ENCODE assay signal across 28 cellular contexts in the genomic region with DNA sequence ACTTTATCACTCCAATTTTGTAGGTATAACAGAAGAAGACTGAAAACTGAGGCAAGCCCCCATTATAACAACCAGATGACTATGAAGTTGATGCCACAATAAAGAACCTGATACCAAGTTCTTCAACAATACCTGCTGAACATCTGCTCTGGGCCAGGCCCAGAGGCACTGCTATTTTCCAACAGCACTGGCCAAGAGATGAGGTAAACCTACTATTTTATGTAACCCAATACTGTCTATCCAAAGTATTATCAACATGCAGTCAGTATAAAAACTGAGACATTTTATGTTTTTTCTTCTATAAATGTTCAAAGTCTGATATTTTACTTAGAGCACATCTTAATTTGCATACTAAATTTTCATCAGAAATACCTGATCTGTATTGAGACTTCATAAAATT. TPM values are rescaled to one million over a fixed set of nuclear protein-coding genes. Genes with fewer than 3 reads are reported as not detected.
"Had no signal": no experiment of that assay in that cellular context is flagged by ENCODE, and none has a peak within 500 bp of the region (broad histone marks: within the 10 kb centered on the region; RNA-seq: fewer than 3 reads in every experiment).

No MANE protein-coding gene starts in this region.

- H3K27me3 Mint-ChIP-seq: activated CD4-positive, alpha-beta memory T cell treated with anti-CD3 and anti-CD28 coated beads for 36 hours; activated CD4-positive, alpha-beta T cell treated with anti-CD3 and anti-CD28 coated beads, Interleukin-2, amount 10 ng/mL, durations not matched to agents 24 days and 14 days; activated naive CD8-positive, alpha-beta T cell treated with anti-CD3 and anti-CD28 coated beads, Interleukin-2, amount 50 U/mL, for 24 hours; T-helper 17 cell had no signal

- H3K9me3 Mint-ChIP-seq: activated CD4-positive, alpha-beta memory T cell treated with anti-CD3 and anti-CD28 coated beads for 36 hours; activated CD4-positive, alpha-beta T cell treated with anti-CD3 and anti-CD28 coated beads, Interleukin-2, amount 10 ng/mL, durations not matched to agents 24 days and 14 days; activated naive CD4-positive, alpha-beta T cell treated with anti-CD3 and anti-CD28 coated beads, Interleukin-2, amount 50 U/mL, for 72 hours; activated naive CD8-positive, alpha-beta T cell treated with anti-CD3 and anti-CD28 coated beads, Interleukin-2, amount 50 U/mL, for 24 hours; activated T-cell treated with anti-CD3 and anti-CD28 coated beads, Interleukin-2, amount 50 U/mL, for 4 hours; WTC11 had no signal

- H3K27me3 ChIP-seq: ascending aorta, body of pancreas, Peyer's patch had no signal

- H3K4me3 ChIP-seq: ascending aorta, body of pancreas, Peyer's patch had no signal

- H3K9me3 ChIP-seq: ascending aorta, body of pancreas, Peyer's patch had no signal

- DNase-seq: activated CD4-positive, alpha-beta memory T cell treated with anti-CD3 and anti-CD28 coated beads for 36 hours; activated CD4-positive, CD25-positive, alpha-beta regulatory T cell treated with anti-CD3 and anti-CD28 coated beads, Interleukin-2, amount 50 U/mL, for 72 hours; activated CD8-positive, alpha-beta memory T cell treated with anti-CD3 and anti-CD28 coated beads for 24 hours; activated effector memory CD4-positive, alpha-beta T cell treated with anti-CD3 and anti-CD28 coated beads, Interleukin-2, amount 50 U/mL, for 16 hours; activated naive CD4-positive, alpha-beta T cell treated with Interleukin-2 at 50 U/mL for 16 hours; activated naive CD8-positive, alpha-beta T cell treated with anti-CD3 and anti-CD28 coated beads, Interleukin-2, amount 50 U/mL, for 24 hours; activated T-cell treated with anti-CD3 and anti-CD28 coated beads, Interleukin-2, amount 50 U/mL, for 4 hours; amniotic stem cell; body of pancreas; KG1; NCI-H1048; NCI-H146; NCI-H187 treated with DMSO at 0.1 percent for 48 hours; NCI-H2081 treated with DMSO at 0.1 percent for 48 hours; NCI-H2227 treated with DMSO at 0.1 percent for 48 hours; NCI-H446 treated with DMSO at 0.1 percent for 48 hours; NCI-H526; NCI-H82; Peyer's patch; SHP77 treated with DMSO at 0.1 percent for 48 hours; T-helper 17 cell; T-helper 9 cell had no signal

- H3K27ac Mint-ChIP-seq: activated CD4-positive, alpha-beta memory T cell treated with anti-CD3 and anti-CD28 coated beads for 36 hours; activated CD4-positive, alpha-beta T cell treated with anti-CD3 and anti-CD28 coated beads, Interleukin-2, amount 10 ng/mL, durations not matched to agents 24 days and 14 days; activated naive CD8-positive, alpha-beta T cell treated with anti-CD3 and anti-CD28 coated beads, Interleukin-2, amount 50 U/mL, for 24 hours; T-helper 17 cell; WTC11 had no signal

- ATAC-seq: activated naive CD4-positive, alpha-beta T cell treated with anti-CD3 and anti-CD28 coated beads, Interleukin-2, amount 50 U/mL, for 72 hours; activated naive CD8-positive, alpha-beta T cell treated with anti-CD3 and anti-CD28 coated beads, Interleukin-2, amount 50 U/mL, for 24 hours; activated T-cell treated with anti-CD3 and anti-CD28 coated beads, Interleukin-2, amount 50 U/mL, for 4 hours; body of pancreas; T-helper 17 cell; WTC11 had no signal

- H3K4me3 Mint-ChIP-seq: activated CD4-positive, alpha-beta memory T cell treated with anti-CD3 and anti-CD28 coated beads for 36 hours; activated CD4-positive, alpha-beta T cell treated with anti-CD3 and anti-CD28 coated beads, Interleukin-2, amount 10 ng/mL, durations not matched to agents 24 days and 14 days; activated naive CD8-positive, alpha-beta T cell treated with anti-CD3 and anti-CD28 coated beads, Interleukin-2, amount 50 U/mL, for 24 hours; activated T-cell treated with anti-CD3 and anti-CD28 coated beads, Interleukin-2, amount 50 U/mL, for 4 hours; T-helper 17 cell; WTC11 had no signal

- H3K27ac ChIP-seq: ascending aorta, body of pancreas, Peyer's patch, RWPE1 had no signal

RNA-seq across cellular contexts. Expression of a gene that starts 53.7 kb away (rescaled TPM):
- total RNA-seq: ascending aorta, bronchial epithelial cell had no signal
